ENCODE assay signal across 20 cellular contexts in genomic region chr11:16070573-16070972, GRCh38.
DNase-seq lines count a peak whose midpoint lies in the region; ATAC-seq, FAIRE-seq and TF ChIP-seq lines count a peak whose summit lies in the region.
"Had no signal": no experiment of that assay in that cellular context is flagged by ENCODE, and none has a peak within 500 bp of the region (broad histone marks: within the 10 kb centered on the region; RNA-seq: fewer than 3 reads in every experiment).

No MANE protein-coding gene starts in this region.

- no peaks in the 10 kb centered on the region for H3K79me2 ChIP-seq in HepG2 (ENCODE audit: insufficient read depth, low read length)

- TF ChIP-seq POLR2A in HepG2 (IDR thresholded peaks at IDR 0.05; ENCODE audit: insufficient read depth in 1 of 2, low read depth in 2 of 2, low read length in 2 of 2) (no peak), right lobe of liver (IDR thresholded peaks at IDR 0.05) (no peak)

- DNase-seq in HepG2 (ENCODE audit: low spot score) = no peak
- DNase-seq in right lobe of liver = no peak
- DNase-seq in UCSD-AML1 (lab: John Stamatoyannopoulos, UW; ENCODE audit: unreplicated experiment) = peak; percentile 2
- peak; percentile 35 for DNase-seq in kidney
- DNase-seq in effector CD4-positive, alpha-beta T cell = no peak
- DNase-seq: 8988T; CD8-positive, alpha-beta memory T cell; DMS79; IMR-90; Karpas-422; NCI-H1417 treated with DMSO at 0.1 percent for 48 hours; NCI-H2029; NCI-H345; NCI-H524 treated with DMSO at 0.1 percent for 48 hours; SJCRH30 had no signal

- no peak for TF ChIP-seq RAD21 in HepG2 (CRISPR knock-in tag; IDR thresholded peaks at IDR 0.05)

- CTCF ChIA-PET in HepG2 (lab: Yijun Ruan, JAX; ENCODE audit: low intra/inter-chr PET ratio, low total read pairs) = no interaction called here

- FAIRE-seq in HepG2 (lab: Jason Lieb, UNC) (no peak), kidney (lab: Jason Lieb, UNC) (no peak)

- no peaks in the 10 kb centered on the region for H4K20me1 ChIP-seq in HepG2 (ENCODE audit: insufficient read depth, low read length)

- no peak overlapping the region for H3K4me3 ChIP-seq in HepG2 (replicated peaks in 1 of 3; ENCODE audit: insufficient read depth in 1 of 3, low read depth in 2 of 3, low read length in 3 of 3)
- H3K4me3 ChIP-seq in right lobe of liver = no peak overlapping the region
- H3K4me3 ChIP-seq in kidney (ENCODE audit: low read length in 2 of 2) = no peak overlapping the region
- H3K4me3 ChIP-seq: SJCRH30 had no signal

- 49% methylated on average over 5 of the region's 5 CpGs for WGBS in HepG2 (ENCODE audit: low lambda C conversion rate)
- whole genome bisulfite sequencing in right lobe of liver (ENCODE audit: insufficient coverage, low coverage, low lambda C conversion rate, missing lambda C conversion rate) = 88% methylated on average over 1 of the region's 5 CpGs

- H3K36me3 ChIP-seq in HepG2 (replicated peaks in 1 of 2; ENCODE audit: control insufficient read depth in 1 of 2, insufficient read depth in 2 of 2, low read length in 2 of 2) = no peaks in the 10 kb centered on the region
- no peaks in the 10 kb centered on the region for H3K36me3 ChIP-seq in right lobe of liver
- no peaks in the 10 kb centered on the region for H3K36me3 ChIP-seq in kidney (ENCODE audit: control insufficient read depth in 1 of 2, insufficient read depth in 2 of 2, low read length in 2 of 2)
- H3K36me3 ChIP-seq: SJCRH30 had no signal

- H3K27ac ChIP-seq in HepG2 (ENCODE audit: extremely low read length, insufficient read depth, low read length) (no peak overlapping the region), right lobe of liver (no peak overlapping the region), kidney (ENCODE audit: low read depth in 2 of 2, low read length in 2 of 2) (no peak overlapping the region)
- H3K27ac ChIP-seq: SJCRH30 had no signal

- TF ChIP-seq CTCF in HepG2 (CRISPR knock-in tag; IDR thresholded peaks at IDR 0.05) = peak; percentile 28; the same call in 1 of the 2 replicates
- TF ChIP-seq CTCF in right lobe of liver (IDR thresholded peaks at IDR 0.05) = no peak
- no peak for TF ChIP-seq CTCF in kidney (IDR thresholded peaks at IDR 0.05; ENCODE audit: borderline replicate concordance, extremely low read depth, insufficient read depth)

- TF ChIP-seq EP300 in HepG2 (IDR thresholded peaks at IDR 0.05; ENCODE audit: low read depth in 2 of 2, low read length in 2 of 2) (no peak), HepG2 (CRISPR knock-in tag; IDR thresholded peaks at IDR 0.05; ENCODE audit: borderline replicate concordance) (no peak)

- no peak overlapping the region for H2AFZ ChIP-seq in HepG2 (ENCODE audit: low read length)

- intact Hi-C loops in HepG2 (cut with micrococcal nuclease; ENCODE audit: unreplicated experiment) (no loop called here), right lobe of liver (cut with DNase I) (no loop called here), kidney (cut with DNase I) (no loop called here)

- no peaks in the 10 kb centered on the region for H3K9me3 ChIP-seq in HepG2 (ENCODE audit: low read length)
- H3K9me3 ChIP-seq in right lobe of liver = no peaks in the 10 kb centered on the region
- no peaks in the 10 kb centered on the region for H3K9me3 ChIP-seq in kidney (ENCODE audit: control insufficient read depth in 1 of 2, low read length in 2 of 2)
- H3K9me3 ChIP-seq: SJCRH30 had no signal

- POLR2A ChIA-PET in HepG2 (lab: Yijun Ruan, JAX) = no interaction called here

- H3K9ac ChIP-seq in HepG2 (ENCODE audit: insufficient read depth, low read depth, low read length) (no peak overlapping the region), kidney (ENCODE audit: low read length in 2 of 2) (no peak overlapping the region)

- no TSS peak for BruUV-seq in HepG2 (replicated peaks; lab: Mats Ljungman, UMichigan)

- H3K4me2 ChIP-seq in HepG2 (ENCODE audit: low read depth, low read length) = no peak overlapping the region

- in situ Hi-C loops in HepG2 (cut with HindIII; ENCODE audit: extremely low pct_ligation_motif_present, low pct_unique_long_range_greater_than_20kb) = no loop called here

- H3K4me1 ChIP-seq in HepG2 (ENCODE audit: insufficient read depth, low read length) (no peaks in the 10 kb centered on the region), right lobe of liver (no peaks in the 10 kb centered on the region), kidney (ENCODE audit: control insufficient read depth in 1 of 2, insufficient read depth in 1 of 2, low read depth in 1 of 2, low read length in 2 of 2) (no peaks in the 10 kb centered on the region)
- H3K4me1 ChIP-seq: SJCRH30 had no signal

- H3K27me3 ChIP-seq in HepG2 (ENCODE audit: control insufficient read depth in 1 of 2, insufficient read depth in 2 of 2, low read length in 2 of 2) = no peaks in the 10 kb centered on the region
- H3K27me3 ChIP-seq in right lobe of liver = no peaks in the 10 kb centered on the region
- H3K27me3 ChIP-seq: SJCRH30 had no signal

- peak; percentile 73 for ATAC-seq in HepG2
- ATAC-seq in right lobe of liver = no peak
- no peak for ATAC-seq in GM21447 (IDR thresholded peaks at IDR 0.05; ENCODE audit: unreplicated experiment)
- ATAC-seq in HG03520 (IDR thresholded peaks at IDR 0.05; ENCODE audit: unreplicated experiment) = no peak
- no peak for ATAC-seq in GM21390 (IDR thresholded peaks at IDR 0.05; ENCODE audit: unreplicated experiment)
- ATAC-seq: HCT116, Panc1 had no signal

TF ChIP-seq in HepG2, 621 proteins besides CTCF, POLR2A, EP300 and RAD21:
- TF ChIP-seq STAG1 (CRISPR knock-in tag; IDR thresholded peaks at IDR 0.05) (peak; percentile 14; the same call in 1 of the 2 replicates), SAFB2 (CRISPR knock-in tag; IDR thresholded peaks at IDR 0.05; ENCODE audit: borderline replicate concordance, low read depth) (no peak)

Comparison
In these comparisons a context has a peak if more than half of its experiments do, and no peak if none do; other contexts are left out.
1. DNase-seq: peak in UCSD-AML1 (single experiment) and kidney (single experiment); none in HepG2 (single experiment), right lobe of liver (0 of 3) and effector CD4-positive, alpha-beta T cell (single experiment).